Comparison of ENCODE assay signal across 16 cellular contexts in genomic region chr2:69214898-69215297, GRCh38.
A peak's percentile ranks its signal among the peaks of the same experiment; 100 is the strongest.
DNase-seq lines count a peak whose midpoint lies in the region; ATAC-seq and TF ChIP-seq lines count a peak whose summit lies in the region.
"Had no signal": no experiment of that assay in that cellular context is flagged by ENCODE, and none has a peak within 500 bp of the region (broad histone marks: within the 10 kb centered on the region; RNA-seq: fewer than 3 reads in every experiment).

No MANE protein-coding gene starts in this region.

- H3K36me3 Mint-ChIP-seq in T-helper 17 cell (ENCODE audit: low read depth): peaks cover 3% of the 10 kb centered on the region
- H3K36me3 Mint-ChIP-seq: activated naive CD8-positive, alpha-beta T cell treated with anti-CD3 and anti-CD28 coated beads for 36 hours had no signal

- H3K27ac ChIP-seq in left lung: peak overlapping the region in 1 of 2 donors; percentile 19
- no peak overlapping the region for H3K27ac ChIP-seq in foreskin keratinocyte
- no peak overlapping the region for H3K27ac ChIP-seq in caudate nucleus (ENCODE audit: low read depth, low read length)

- peaks cover 13% of the 10 kb centered on the region for H3K36me3 ChIP-seq in MG63
- H3K36me3 ChIP-seq in left lung: no peaks in the 10 kb centered on the region

- peaks cover 6% of the 10 kb centered on the region for H3K4me1 Mint-ChIP-seq in T-helper 17 cell
- H3K4me1 Mint-ChIP-seq: activated naive CD8-positive, alpha-beta T cell treated with anti-CD3 and anti-CD28 coated beads for 36 hours; B cell; stimulated activated naive CD8-positive, alpha-beta T cell treated with anti-CD3 and anti-CD28 coated beads, Interleukin-15, amount 100 ng/mL, for 72 hours had no signal

- intact Hi-C loops in left lung (cut with DNase I): no loop called here

- H3K27me3 ChIP-seq in MG63 (no peaks in the 10 kb centered on the region), left lung (no peaks in the 10 kb centered on the region), foreskin keratinocyte (no peaks in the 10 kb centered on the region)

- H3K4me1 ChIP-seq in left lung (peaks cover 11 to 12% of the 10 kb centered on the region in 2 donors), foreskin keratinocyte (no peaks in the 10 kb centered on the region)

- DNase-seq in AG08395 (ENCODE audit: low spot score) (peak; percentile 37), MG63 (peak; percentile 33), dermis microvascular lymphatic vessel endothelial cell (ENCODE audit: low read depth in 2 of 2) (peak; percentile 60 to 88), left lung (no peak), T-helper 17 cell (no peak), foreskin keratinocyte (no peak), UCSD-AML1 (lab: John Stamatoyannopoulos, UW; ENCODE audit: unreplicated experiment) (no peak), caudate nucleus (lab: John Stamatoyannopoulos, UW) (no peak)
- DNase-seq: activated CD8-positive, alpha-beta memory T cell treated with anti-CD3 and anti-CD28 coated beads for 24 hours; activated naive CD8-positive, alpha-beta T cell treated with anti-CD3 and anti-CD28 coated beads for 36 hours; effector memory CD4-positive, alpha-beta T cell; NCI-H1092 treated with DMSO at 0.1 percent for 48 hours; NCI-H82; stimulated activated CD4-positive, alpha-beta T cell treated with anti-CD3 and anti-CD28 coated beads, Interleukin-2, amount 100 ng/mL, for 24 hours; stimulated activated naive CD8-positive, alpha-beta T cell treated with anti-CD3 and anti-CD28 coated beads, Interleukin-15, amount 100 ng/mL, for 72 hours had no signal

- peak; percentile 35 for ATAC-seq in left lung
- no peak for ATAC-seq in T-helper 17 cell
- ATAC-seq in foreskin keratinocyte: no peak
- ATAC-seq: stimulated activated naive CD8-positive, alpha-beta T cell treated with anti-CD3 and anti-CD28 coated beads, Interleukin-15, amount 100 ng/mL, for 72 hours had no signal

- peaks cover 39% of the 10 kb centered on the region for H3K27me3 Mint-ChIP-seq in T-helper 17 cell
- H3K27me3 Mint-ChIP-seq: activated naive CD8-positive, alpha-beta T cell treated with anti-CD3 and anti-CD28 coated beads for 36 hours; stimulated activated naive CD8-positive, alpha-beta T cell treated with anti-CD3 and anti-CD28 coated beads, Interleukin-15, amount 100 ng/mL, for 72 hours had no signal

- no peak overlapping the region for H3K27ac Mint-ChIP-seq in T-helper 17 cell
- H3K27ac Mint-ChIP-seq: activated naive CD8-positive, alpha-beta T cell treated with anti-CD3 and anti-CD28 coated beads for 36 hours; B cell; stimulated activated naive CD8-positive, alpha-beta T cell treated with anti-CD3 and anti-CD28 coated beads, Interleukin-15, amount 100 ng/mL, for 72 hours had no signal

- H3K9me3 ChIP-seq in MG63 (no peaks in the 10 kb centered on the region), left lung (no peaks in the 10 kb centered on the region), T-helper 17 cell (ENCODE audit: control insufficient read depth, low read length, poor library complexity, severe bottlenecking) (no peaks in the 10 kb centered on the region)

- H3K4me3 ChIP-seq in MG63: no peak overlapping the region
- no peak overlapping the region for H3K4me3 ChIP-seq in left lung

- H3K4me3 Mint-ChIP-seq in T-helper 17 cell: no peak overlapping the region
- H3K4me3 Mint-ChIP-seq: activated naive CD8-positive, alpha-beta T cell treated with anti-CD3 and anti-CD28 coated beads for 36 hours; B cell; stimulated activated naive CD8-positive, alpha-beta T cell treated with anti-CD3 and anti-CD28 coated beads, Interleukin-15, amount 100 ng/mL, for 72 hours had no signal

- TF ChIP-seq CTCF in left lung (IDR thresholded peaks at IDR 0.05): no peak
- TF ChIP-seq CTCF in foreskin keratinocyte (conservative IDR thresholded peaks at IDR 0.05): no peak

Comparison
In these comparisons a context has a peak if more than half of its experiments do, and no peak if none do; other contexts are left out.
1. DNase-seq: peak in AG08395 (single experiment), MG63 (single experiment) and dermis microvascular lymphatic vessel endothelial cell (2 of 2); none in left lung (0 of 2), T-helper 17 cell (0 of 3), foreskin keratinocyte (0 of 2), UCSD-AML1 (single experiment) and caudate nucleus (0 of 61).